ENCODE assay signal across 24 cellular contexts in the genomic region with DNA sequence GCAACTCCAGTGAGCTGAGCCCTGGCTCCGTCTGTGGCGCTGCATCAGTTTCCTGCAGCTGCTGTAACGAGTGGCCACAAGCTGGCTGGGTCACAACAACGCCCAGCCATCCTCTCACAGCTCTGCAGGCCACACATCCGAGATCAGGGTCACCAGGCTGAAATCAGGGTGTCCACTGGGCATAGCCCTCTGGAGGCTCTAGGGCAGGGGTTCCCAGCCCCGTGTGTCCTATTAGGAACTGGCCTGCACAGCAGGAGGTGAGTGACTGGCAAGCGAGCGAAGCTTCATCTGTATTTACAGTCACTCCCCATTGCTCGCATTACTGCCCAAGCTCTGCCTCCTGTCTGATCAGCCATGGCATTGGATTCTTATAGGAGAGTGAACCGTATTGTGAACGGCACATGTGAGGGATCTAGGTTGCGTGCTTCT.
DNase-seq lines count a peak whose midpoint lies in the region; ATAC-seq and TF ChIP-seq lines count a peak whose summit lies in the region.
"Had no signal": no experiment of that assay in that cellular context is flagged by ENCODE, and none has a peak within 500 bp of the region (broad histone marks: within the 10 kb centered on the region; RNA-seq: fewer than 3 reads in every experiment).

No MANE protein-coding gene starts in this region.

- peak overlapping the region in 1 of 4 donors; percentile 28 for H3K27ac ChIP-seq in transverse colon
- H3K27ac ChIP-seq: 22Rv1, right atrium auricular region, testis had no signal

- POLR2A ChIA-PET in WTC11 (lab: Charles Lee) = no interaction called here

- H3K27ac Mint-ChIP-seq in WTC11 = 0 out of 2 replicates have a peak overlapping the region, but pooled peaks have one; percentile 36
- H3K27ac Mint-ChIP-seq: activated naive CD4-positive, alpha-beta T cell treated with anti-CD3 and anti-CD28 coated beads for 36 hours; effector memory CD8-positive, alpha-beta T cell; H9; T-helper 1 cell treated with Interleukin-12 subunit alpha and Interleukin-12 subunit beta and Interleukin-4 antibody, amounts not matched to agents 30 μg/mL and 1 μg/mL, for 36 hours had no signal

- H3K4me1 Mint-ChIP-seq in WTC11 = peaks cover 45% of the 10 kb centered on the region

- no peak for ATAC-seq in WTC11
- ATAC-seq in GM21423 (IDR thresholded peaks at IDR 0.05; ENCODE audit: unreplicated experiment) = no peak
- ATAC-seq in GM21529 (IDR thresholded peaks at IDR 0.05; ENCODE audit: unreplicated experiment) = no peak
- no peak for ATAC-seq in HG02852 (IDR thresholded peaks at IDR 0.05; ENCODE audit: unreplicated experiment)
- ATAC-seq: effector memory CD8-positive, alpha-beta T cell; Right ventricle myocardium inferior had no signal

- intact Hi-C loops in transverse colon (cut with DNase I; ENCODE audit: low total_unique reads) = no loop called here

- TF ChIP-seq CTCF in WTC11 (IDR thresholded peaks at IDR 0.05) = no peak
- no peak for TF ChIP-seq CTCF in transverse colon (IDR thresholded peaks at IDR 0.05)

- peaks cover 29 to 66% (median 51%) of the 10 kb centered on the region in 4 donors for H3K4me1 ChIP-seq in transverse colon

- no peaks in the 10 kb centered on the region for H3K36me3 Mint-ChIP-seq in WTC11
- H3K36me3 Mint-ChIP-seq: CD4-positive, CD25-positive, alpha-beta regulatory T cell had no signal

- no peak overlapping the region for H3K4me3 ChIP-seq in transverse colon
- H3K4me3 ChIP-seq: right atrium auricular region, testis had no signal

- H3K36me3 ChIP-seq in transverse colon = no peaks in the 10 kb centered on the region
- H3K36me3 ChIP-seq: right atrium auricular region had no signal

- CTCF ChIA-PET in WTC11 (lab: Charles Lee) = interaction anchor here (0.8 to 1.2 kb wide), 2 partner anchors 14 to 113 kb away, joined by 3 to 4 read pairs; no protein-coding TSS in a partner anchor

- H3K9me3 ChIP-seq in transverse colon = no peaks in the 10 kb centered on the region
- H3K9me3 ChIP-seq: right atrium auricular region, testis had no signal

- H3K9me3 Mint-ChIP-seq in WTC11 = no peaks in the 10 kb centered on the region
- H3K9me3 Mint-ChIP-seq: activated naive CD4-positive, alpha-beta T cell treated with anti-CD3 and anti-CD28 coated beads for 36 hours; effector memory CD8-positive, alpha-beta T cell; H9; neural crest cell; T-helper 1 cell treated with Interleukin-12 subunit alpha and Interleukin-12 subunit beta and Interleukin-4 antibody, amounts not matched to agents 30 μg/mL and 1 μg/mL, for 36 hours had no signal

- H3K4me3 Mint-ChIP-seq in WTC11 = no peak overlapping the region
- H3K4me3 Mint-ChIP-seq: activated naive CD4-positive, alpha-beta T cell treated with anti-CD3 and anti-CD28 coated beads for 36 hours; CD4-positive, CD25-positive, alpha-beta regulatory T cell; effector memory CD8-positive, alpha-beta T cell; H9; neural crest cell; T-helper 1 cell treated with Interleukin-12 subunit alpha and Interleukin-12 subunit beta and Interleukin-4 antibody, amounts not matched to agents 30 μg/mL and 1 μg/mL, for 36 hours had no signal

- no peak for TF ChIP-seq POLR2A in transverse colon (IDR thresholded peaks at IDR 0.05)

- TF ChIP-seq EP300 in transverse colon (IDR thresholded peaks at IDR 0.05; ENCODE audit: low read depth) = no peak

- WGBS in transverse colon (ENCODE audit: low coverage in 1 of 2), 2 donors = 83% methylated on average over 12 of the region's 12 CpGs; no CpG with 5 or more reads in 1 of the 2 donors

- in situ Hi-C loops in transverse colon (cut with MboI; ENCODE audit: low pct_ligation_motif_present in 1 of 4, low pct_unique_long_range_greater_than_20kb in 1 of 4, low sequenced_read_pairs in 3 of 4) = no loop called here

- peak; percentile 51 for DNase-seq in NCI-H82 (lab: John Stamatoyannopoulos, UW)
- no peak for DNase-seq in NCI-H82 treated with DMSO at 0.1 percent for 48 hours (lab: John Stamatoyannopoulos, UW; ENCODE audit: unreplicated experiment)
- DNase-seq in WTC11 (ENCODE audit: low spot score) = no peak
- peak; percentile 45 to 54 for DNase-seq in lung microvascular endothelial cell (ENCODE audit: low read depth in 2 of 2)
- DNase-seq in transverse colon = peak; percentile 6
- DNase-seq: activated CD4-positive, CD25-positive, alpha-beta regulatory T cell treated with anti-CD3 and anti-CD28 coated beads, Interleukin-2, amount 50 U/mL, for 72 hours; activated CD8-positive, alpha-beta memory T cell treated with anti-CD3 and anti-CD28 coated beads, Interleukin-2, amount 50 U/mL, for 48 hours; activated naive CD4-positive, alpha-beta T cell treated with anti-CD3 and anti-CD28 coated beads for 36 hours; caudate nucleus; CD4-positive, CD25-positive, alpha-beta regulatory T cell; effector memory CD8-positive, alpha-beta T cell; EL; H9; NCI-H1048; stimulated activated CD4-positive, alpha-beta T cell treated with anti-CD3 and anti-CD28 coated beads, Interleukin-2, amount 100 ng/mL, for 48 hours; testis had no signal

- no peaks in the 10 kb centered on the region for H3K27me3 Mint-ChIP-seq in WTC11 (ENCODE audit: low read depth)

- no peaks in the 10 kb centered on the region for H3K27me3 ChIP-seq in transverse colon
- H3K27me3 ChIP-seq: right atrium auricular region, testis had no signal

TF ChIP-seq in WTC11, 78 proteins besides CTCF, POLR2A, EP300 and RAD21:
- TF ChIP-seq ATF1 (CRISPR knock-in tag; IDR thresholded peaks at IDR 0.05) (no peak), ZNF232 (CRISPR knock-in tag; IDR thresholded peaks at IDR 0.05) (no peak), ZNF423 (CRISPR knock-in tag; IDR thresholded peaks at IDR 0.05) (no peak)
- TF ChIP-seq, protein P1, sequence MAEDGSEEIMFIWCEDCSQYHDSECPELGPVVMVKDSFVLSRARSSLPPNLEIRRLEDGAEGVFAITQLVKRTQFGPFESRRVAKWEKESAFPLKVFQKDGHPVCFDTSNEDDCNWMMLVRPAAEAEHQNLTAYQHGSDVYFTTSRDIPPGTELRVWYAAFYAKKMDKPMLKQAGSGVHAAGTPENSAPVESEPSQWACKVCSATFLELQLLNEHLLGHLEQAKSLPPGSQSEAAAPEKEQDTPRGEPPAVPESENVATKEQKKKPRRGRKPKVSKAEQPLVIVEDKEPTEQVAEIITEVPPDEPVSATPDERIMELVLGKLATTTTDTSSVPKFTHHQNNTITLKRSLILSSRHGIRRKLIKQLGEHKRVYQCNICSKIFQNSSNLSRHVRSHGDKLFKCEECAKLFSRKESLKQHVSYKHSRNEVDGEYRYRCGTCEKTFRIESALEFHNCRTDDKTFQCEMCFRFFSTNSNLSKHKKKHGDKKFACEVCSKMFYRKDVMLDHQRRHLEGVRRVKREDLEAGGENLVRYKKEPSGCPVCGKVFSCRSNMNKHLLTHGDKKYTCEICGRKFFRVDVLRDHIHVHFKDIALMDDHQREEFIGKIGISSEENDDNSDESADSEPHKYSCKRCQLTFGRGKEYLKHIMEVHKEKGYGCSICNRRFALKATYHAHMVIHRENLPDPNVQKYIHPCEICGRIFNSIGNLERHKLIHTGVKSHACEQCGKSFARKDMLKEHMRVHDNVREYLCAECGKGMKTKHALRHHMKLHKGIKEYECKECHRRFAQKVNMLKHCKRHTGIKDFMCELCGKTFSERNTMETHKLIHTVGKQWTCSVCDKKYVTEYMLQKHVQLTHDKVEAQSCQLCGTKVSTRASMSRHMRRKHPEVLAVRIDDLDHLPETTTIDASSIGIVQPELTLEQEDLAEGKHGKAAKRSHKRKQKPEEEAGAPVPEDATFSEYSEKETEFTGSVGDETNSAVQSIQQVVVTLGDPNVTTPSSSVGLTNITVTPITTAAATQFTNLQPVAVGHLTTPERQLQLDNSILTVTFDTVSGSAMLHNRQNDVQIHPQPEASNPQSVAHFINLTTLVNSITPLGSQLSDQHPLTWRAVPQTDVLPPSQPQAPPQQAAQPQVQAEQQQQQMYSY (CRISPR knock-in tag; IDR thresholded peaks at IDR 0.05) = no peak
- TF ChIP-seq, protein P2, sequence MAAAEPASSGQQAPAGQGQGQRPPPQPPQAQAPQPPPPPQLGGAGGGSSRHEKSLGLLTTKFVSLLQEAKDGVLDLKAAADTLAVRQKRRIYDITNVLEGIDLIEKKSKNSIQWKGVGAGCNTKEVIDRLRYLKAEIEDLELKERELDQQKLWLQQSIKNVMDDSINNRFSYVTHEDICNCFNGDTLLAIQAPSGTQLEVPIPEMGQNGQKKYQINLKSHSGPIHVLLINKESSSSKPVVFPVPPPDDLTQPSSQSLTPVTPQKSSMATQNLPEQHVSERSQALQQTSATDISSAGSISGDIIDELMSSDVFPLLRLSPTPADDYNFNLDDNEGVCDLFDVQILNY (CRISPR knock-in tag; IDR thresholded peaks at IDR 0.05) = no peak

Comparison
In these comparisons a context has a peak if more than half of its experiments do, and no peak if none do; other contexts are left out.
1. DNase-seq: peak in NCI-H82 (single experiment), lung microvascular endothelial cell (2 of 2) and transverse colon (single experiment); none in NCI-H82 treated with DMSO at 0.1 percent for 48 hours (single experiment) and WTC11 (single experiment).